Comparison of ENCODE assay signal across 1 cellular context in the genomic region with DNA sequence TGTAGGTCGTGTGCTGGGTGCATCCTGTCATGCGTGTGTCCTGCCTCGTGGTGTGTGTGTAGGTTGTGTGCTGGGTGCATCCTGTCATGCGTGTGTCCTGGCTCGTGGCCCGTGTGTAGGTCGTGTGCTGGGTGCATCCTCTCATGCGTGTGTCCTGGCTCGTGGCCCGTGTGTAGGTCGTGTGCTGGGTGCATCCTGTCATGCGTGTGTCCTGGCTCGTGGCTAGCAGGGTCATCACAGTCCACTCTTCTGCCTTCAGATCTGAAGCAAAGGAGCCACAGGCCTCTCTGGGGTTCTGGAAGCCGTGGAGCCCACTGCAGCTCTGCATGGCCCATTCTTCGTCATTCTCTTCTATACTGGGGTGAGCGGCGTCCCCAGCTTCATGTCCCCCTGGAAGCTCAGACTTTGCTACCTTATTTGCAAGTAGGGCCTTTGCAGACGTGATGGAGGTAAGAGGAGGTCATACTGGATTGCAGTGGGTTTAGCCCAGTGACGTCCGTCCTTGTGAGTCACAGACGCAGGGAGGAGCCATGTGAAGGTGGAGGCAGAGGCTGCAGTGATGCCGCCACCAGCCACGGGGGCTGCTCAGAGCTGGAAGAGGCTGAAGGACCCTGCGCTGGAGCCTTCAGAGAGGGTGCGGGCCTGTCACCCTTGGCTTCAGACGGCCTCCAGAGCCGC.
TF ChIP-seq lines count a peak whose summit lies in the region.

No MANE protein-coding gene starts in this region.

TF ChIP-seq in K562, 482 proteins besides CTCF, POLR2A, EP300 and RAD21:
- TF ChIP-seq, protein P1, sequence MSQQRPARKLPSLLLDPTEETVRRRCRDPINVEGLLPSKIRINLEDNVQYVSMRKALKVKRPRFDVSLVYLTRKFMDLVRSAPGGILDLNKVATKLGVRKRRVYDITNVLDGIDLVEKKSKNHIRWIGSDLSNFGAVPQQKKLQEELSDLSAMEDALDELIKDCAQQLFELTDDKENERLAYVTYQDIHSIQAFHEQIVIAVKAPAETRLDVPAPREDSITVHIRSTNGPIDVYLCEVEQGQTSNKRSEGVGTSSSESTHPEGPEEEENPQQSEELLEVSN (IDR thresholded peaks at IDR 0.05; ENCODE audit: borderline replicate concordance in 1 of 2, extremely low read depth in 1 of 2, insufficient read depth in 1 of 2, insufficient read length in 1 of 2, low read depth in 1 of 2, low read length in 1 of 2, poor library complexity in 1 of 2, severe bottlenecking in 1 of 2), result peak in 1 of 2 experiments; percentile 12
- TF ChIP-seq, protein P2, sequence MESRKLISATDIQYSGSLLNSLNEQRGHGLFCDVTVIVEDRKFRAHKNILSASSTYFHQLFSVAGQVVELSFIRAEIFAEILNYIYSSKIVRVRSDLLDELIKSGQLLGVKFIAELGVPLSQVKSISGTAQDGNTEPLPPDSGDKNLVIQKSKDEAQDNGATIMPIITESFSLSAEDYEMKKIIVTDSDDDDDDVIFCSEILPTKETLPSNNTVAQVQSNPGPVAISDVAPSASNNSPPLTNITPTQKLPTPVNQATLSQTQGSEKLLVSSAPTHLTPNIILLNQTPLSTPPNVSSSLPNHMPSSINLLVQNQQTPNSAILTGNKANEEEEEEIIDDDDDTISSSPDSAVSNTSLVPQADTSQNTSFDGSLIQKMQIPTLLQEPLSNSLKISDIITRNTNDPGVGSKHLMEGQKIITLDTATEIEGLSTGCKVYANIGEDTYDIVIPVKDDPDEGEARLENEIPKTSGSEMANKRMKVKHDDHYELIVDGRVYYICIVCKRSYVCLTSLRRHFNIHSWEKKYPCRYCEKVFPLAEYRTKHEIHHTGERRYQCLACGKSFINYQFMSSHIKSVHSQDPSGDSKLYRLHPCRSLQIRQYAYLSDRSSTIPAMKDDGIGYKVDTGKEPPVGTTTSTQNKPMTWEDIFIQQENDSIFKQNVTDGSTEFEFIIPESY (CRISPR knock-in tag; IDR thresholded peaks at IDR 0.05), result peak; percentile 64; the same call in 1 of the 2 replicates
TF ChIP-seq in K562: peak in this region for 2; not testable (repeated sequence) for 480.
